24 cellular contexts compared by ENCODE assay signal in genomic region chr1:30129001-30129408, GRCh38.
DNase-seq lines count a peak whose midpoint lies in the region; ATAC-seq and TF ChIP-seq lines count a peak whose summit lies in the region.
"Had no signal": no experiment of that assay in that cellular context is flagged by ENCODE, and none has a peak within 500 bp of the region (broad histone marks: within the 10 kb centered on the region; RNA-seq: fewer than 3 reads in every experiment).

No MANE protein-coding gene starts in this region.

- peak; percentile 56 for DNase-seq in OCI-M1 (lab: John Stamatoyannopoulos, UW)
- DNase-seq in endodermal cell = peak; percentile 75
- DNase-seq in right cardiac atrium = peak in 1 of 3 donors; percentile 61
- no peak for DNase-seq in activated naive CD4-positive, alpha-beta T cell treated with anti-CD3 and anti-CD28 coated beads, Interleukin-2, amount 10 ng/mL, durations not matched to agents 7 days and 5 days
- no peak for DNase-seq in NCI-H748 treated with DMSO at 0.1 percent for 48 hours (lab: John Stamatoyannopoulos, UW)
- DNase-seq: CD4-positive, alpha-beta memory T cell; DMS 273 treated with DMSO at 0.1 percent for 48 hours; DMS79 treated with DMSO at 0.1 percent for 48 hours; GF-D8; GM23248; H7; KG1; MG63; NCI-H1105 treated with DMSO at 0.1 percent for 48 hours; NCI-H146; NCI-H1930; NCI-H2107; NCI-H524; NCI-H774; PC-3 had no signal

- H3K27ac Mint-ChIP-seq in endodermal cell = no peak overlapping the region
- H3K27ac Mint-ChIP-seq in activated naive CD4-positive, alpha-beta T cell treated with anti-CD3 and anti-CD28 coated beads, Interleukin-2, amount 10 ng/mL, durations not matched to agents 7 days and 5 days = no peak overlapping the region
- H3K27ac Mint-ChIP-seq: CD4-positive, alpha-beta memory T cell had no signal

- no peak overlapping the region for H3K4me3 Mint-ChIP-seq in endodermal cell
- no peak overlapping the region for H3K4me3 Mint-ChIP-seq in activated naive CD4-positive, alpha-beta T cell treated with anti-CD3 and anti-CD28 coated beads, Interleukin-2, amount 10 ng/mL, durations not matched to agents 7 days and 5 days
- H3K4me3 Mint-ChIP-seq: CD4-positive, alpha-beta memory T cell had no signal

- WGBS in endodermal cell (ENCODE audit: insufficient coverage in 1 of 2, insufficient read length in 1 of 2), 2 experiments = 58 to 60% methylated on average over 2 to 7 of the region's 7 CpGs
- 20% methylated on average over 7 of the region's 7 CpGs for WGBS in right cardiac atrium

- peaks cover 23% of the 10 kb centered on the region for H3K27me3 Mint-ChIP-seq in endodermal cell (ENCODE audit: insufficient read depth)
- peaks cover 4% of the 10 kb centered on the region for H3K27me3 Mint-ChIP-seq in activated naive CD4-positive, alpha-beta T cell treated with anti-CD3 and anti-CD28 coated beads, Interleukin-2, amount 10 ng/mL, durations not matched to agents 7 days and 5 days

- 0 out of 22 replicates have a peak, but pooled peaks cover 0 to 3% (median 0%) of the 10 kb centered on the region in 11 experiments for H3K36me3 ChIP-seq in BLaER1 treated with 17β-estradiol and CSF1 and Interleukin-3, amounts not matched to agents 10 nM and 100 nM
- H3K36me3 ChIP-seq in endodermal cell (ENCODE audit: control insufficient read depth, insufficient read depth, low read length) = no peaks in the 10 kb centered on the region
- H3K36me3 ChIP-seq: BLaER1, MG63, SJSA1 had no signal

- peak overlapping the region in 9 of 11 experiments; percentile 26 to 86 (median 59); a peak in 17 of 22 replicates for H3K4me2 ChIP-seq in BLaER1 treated with 17β-estradiol and CSF1 and Interleukin-3, amounts not matched to agents 10 nM and 100 nM

- no peaks in the 10 kb centered on the region for H4K20me1 ChIP-seq in BLaER1 treated with 17β-estradiol and CSF1 and Interleukin-3, amounts not matched to agents 10 nM and 100 nM
- H4K20me1 ChIP-seq: BLaER1 had no signal

- H3K9me3 Mint-ChIP-seq in endodermal cell = peaks cover 2% of the 10 kb centered on the region
- no peaks in the 10 kb centered on the region for H3K9me3 Mint-ChIP-seq in activated naive CD4-positive, alpha-beta T cell treated with anti-CD3 and anti-CD28 coated beads, Interleukin-2, amount 10 ng/mL, durations not matched to agents 7 days and 5 days
- H3K9me3 Mint-ChIP-seq: CD4-positive, alpha-beta memory T cell had no signal

- H3K4me3 ChIP-seq in BLaER1 treated with 17β-estradiol and CSF1 and Interleukin-3, amounts not matched to agents 10 nM and 100 nM = no peak overlapping the region; a peak in 1 of 20 replicates
- no peak overlapping the region for H3K4me3 ChIP-seq in endodermal cell (ENCODE audit: low read length)
- H3K4me3 ChIP-seq in right cardiac atrium (ENCODE audit: low read length) = no peak overlapping the region
- H3K4me3 ChIP-seq: BLaER1, GM23248, MG63, SJSA1 had no signal

- H3K27ac ChIP-seq in BLaER1 treated with 17β-estradiol and CSF1 and Interleukin-3, amounts not matched to agents 10 nM and 100 nM = peak overlapping the region in 7 of 11 experiments; percentile 2 to 58 (median 41); a peak in 10 of 22 replicates
- H3K27ac ChIP-seq in endodermal cell (ENCODE audit: low read depth, low read length) (no peak overlapping the region), right cardiac atrium (ENCODE audit: low read length) (no peak overlapping the region)
- H3K27ac ChIP-seq: GM23248, SJSA1 had no signal

- no peak for TF ChIP-seq CTCF in endodermal cell (conservative IDR thresholded peaks at IDR 0.05)

- H3K4me1 ChIP-seq in BLaER1 treated with 17β-estradiol and CSF1 and Interleukin-3, amounts not matched to agents 10 nM and 100 nM = peaks cover 32 to 96% (median 65%) of the 10 kb centered on the region in 10 experiments
- peaks cover 16% of the 10 kb centered on the region for H3K4me1 ChIP-seq in endodermal cell (ENCODE audit: control insufficient read depth, insufficient read depth, low read length)
- no peaks in the 10 kb centered on the region for H3K4me1 ChIP-seq in right cardiac atrium (ENCODE audit: control insufficient read depth, insufficient read depth, low read length)
- H3K4me1 ChIP-seq: SJSA1 had no signal

- no peak overlapping the region for H3K9ac ChIP-seq in BLaER1 treated with 17β-estradiol and CSF1 and Interleukin-3, amounts not matched to agents 10 nM and 100 nM
- H3K9ac ChIP-seq in endodermal cell (ENCODE audit: extremely low read depth, low read length, poor library complexity, severe bottlenecking) = no peak overlapping the region
- H3K9ac ChIP-seq: BLaER1, GM23248 had no signal

- CTCF ChIA-PET in activated naive CD4-positive, alpha-beta T cell treated with anti-CD3 and anti-CD28 coated beads, Interleukin-2, amount 10 ng/mL, durations not matched to agents 7 days and 5 days (lab: Charles Lee) = no interaction called here

- ATAC-seq in right cardiac atrium (peak; percentile 61 to 84), GM18867 (IDR thresholded peaks at IDR 0.05; ENCODE audit: unreplicated experiment) (no peak)
- ATAC-seq: PC-3 had no signal

- intact Hi-C loops in right cardiac atrium (cut with DNase I) = no loop called here

- H3K9me3 ChIP-seq in BLaER1 treated with 17β-estradiol and CSF1 and Interleukin-3, amounts not matched to agents 10 nM and 100 nM (replicated peaks in 1 of 11) = peaks cover 0 to 35% (median 0%) of the 10 kb centered on the region in 11 experiments; a peak in 6 of 22 replicates
- no peaks in the 10 kb centered on the region for H3K9me3 ChIP-seq in endodermal cell (ENCODE audit: control insufficient read depth, low read length)
- H3K9me3 ChIP-seq in right cardiac atrium (ENCODE audit: control insufficient read depth, low read length) = no peaks in the 10 kb centered on the region
- H3K9me3 ChIP-seq: BLaER1, MG63, SJSA1 had no signal

- no peaks in the 10 kb centered on the region for H3K27me3 ChIP-seq in BLaER1 treated with 17β-estradiol and CSF1 and Interleukin-3, amounts not matched to agents 10 nM and 100 nM
- H3K27me3 ChIP-seq in endodermal cell (ENCODE audit: control insufficient read depth, insufficient read depth, low read length, poor library complexity, severe bottlenecking) = peaks cover 2% of the 10 kb centered on the region
- no peaks in the 10 kb centered on the region for H3K27me3 ChIP-seq in right cardiac atrium (ENCODE audit: control insufficient read depth, insufficient read depth)
- H3K27me3 ChIP-seq: BLaER1, MG63 had no signal

- peaks cover 46% of the 10 kb centered on the region for H3K4me1 Mint-ChIP-seq in endodermal cell
- no peaks in the 10 kb centered on the region for H3K4me1 Mint-ChIP-seq in activated naive CD4-positive, alpha-beta T cell treated with anti-CD3 and anti-CD28 coated beads, Interleukin-2, amount 10 ng/mL, durations not matched to agents 7 days and 5 days
- H3K4me1 Mint-ChIP-seq: CD4-positive, alpha-beta memory T cell had no signal

- H3K36me3 Mint-ChIP-seq in endodermal cell (ENCODE audit: low read depth) = no peaks in the 10 kb centered on the region
- H3K36me3 Mint-ChIP-seq in activated naive CD4-positive, alpha-beta T cell treated with anti-CD3 and anti-CD28 coated beads, Interleukin-2, amount 10 ng/mL, durations not matched to agents 7 days and 5 days = no peaks in the 10 kb centered on the region
- H3K36me3 Mint-ChIP-seq: CD4-positive, alpha-beta memory T cell had no signal

Comparison
In these comparisons a context has a peak if more than half of its experiments do, and no peak if none do; other contexts are left out.
1. H3K27ac ChIP-seq: peak in BLaER1 treated with 17β-estradiol and CSF1 and Interleukin-3, amounts not matched to agents 10 nM and 100 nM (7 of 11); none in endodermal cell (single experiment) and right cardiac atrium (single experiment).
2. DNase-seq: peak in OCI-M1 (single experiment) and endodermal cell (single experiment); none in activated naive CD4-positive, alpha-beta T cell treated with anti-CD3 and anti-CD28 coated beads, Interleukin-2, amount 10 ng/mL, durations not matched to agents 7 days and 5 days (single experiment) and NCI-H748 treated with DMSO at 0.1 percent for 48 hours (single experiment).